ENCODE assay signal across 8 cellular contexts in the genomic region with DNA sequence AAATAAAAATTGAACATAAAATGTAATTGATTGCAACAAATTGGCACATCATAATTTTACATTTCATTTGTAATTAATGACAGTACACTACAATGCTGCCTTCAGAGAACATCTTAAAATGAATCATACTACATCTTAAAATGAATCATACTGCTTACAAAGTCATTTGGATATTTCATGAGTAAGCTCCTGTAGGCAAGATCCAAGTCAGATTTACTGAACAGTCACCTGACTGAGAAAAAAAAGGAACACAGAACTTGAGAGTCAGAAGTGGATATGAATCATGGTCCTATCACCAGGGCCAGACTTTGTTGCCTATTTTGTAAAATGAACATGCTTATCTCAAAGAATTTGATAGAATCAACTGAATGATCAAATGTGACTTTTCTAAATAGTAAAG. TPM values are rescaled to one million over a fixed set of nuclear protein-coding genes. Genes with fewer than 3 reads are reported as not detected.
DNase-seq lines count a peak whose midpoint lies in the region; ATAC-seq and TF ChIP-seq lines count a peak whose summit lies in the region.

No MANE protein-coding gene starts in this region.

- peak overlapping the region; percentile 63 for H3K27ac Mint-ChIP-seq in MCF 10A (ENCODE audit: low read depth, unreplicated experiment)

- no peak overlapping the region for H3K4me3 Mint-ChIP-seq in MCF 10A (ENCODE audit: unreplicated experiment)

- no peaks in the 10 kb centered on the region for H3K9me3 ChIP-seq in breast epithelium
- no peaks in the 10 kb centered on the region for H3K9me3 ChIP-seq in suprapubic skin

- no peaks in the 10 kb centered on the region for H3K4me1 ChIP-seq in breast epithelium
- peaks cover 14% of the 10 kb centered on the region for H3K4me1 ChIP-seq in suprapubic skin

- intact Hi-C loops in MCF 10A (cut with micrococcal nuclease) (no loop called here), breast epithelium (cut with DNase I; ENCODE audit: low total_unique reads) (no loop called here)

- H3K27ac ChIP-seq in breast epithelium, result no peak overlapping the region
- no peak overlapping the region for H3K27ac ChIP-seq in suprapubic skin

- no TSS peak for BruUV-seq in MCF 10A (replicated peaks; lab: Mats Ljungman, UMichigan)

- peaks cover 24% of the 10 kb centered on the region for H3K4me1 Mint-ChIP-seq in MCF 10A (ENCODE audit: insufficient read depth, unreplicated experiment)

- TF ChIP-seq CTCF in MCF 10A (IDR thresholded peaks at IDR 0.05; ENCODE audit: unreplicated experiment) (no peak), breast epithelium (IDR thresholded peaks at IDR 0.05) (no peak), astrocyte of the cerebellum (IDR thresholded peaks at IDR 0.05; ENCODE audit: low read depth, low read length, missing control alignments) (no peak), suprapubic skin (IDR thresholded peaks at IDR 0.05) (no peak)

- in situ Hi-C loops in astrocyte of the cerebellum (cut with HindIII; ENCODE audit: low sequenced_read_pairs), result no loop called here

- no peaks in the 10 kb centered on the region for H3K9me3 Mint-ChIP-seq in MCF 10A (ENCODE audit: unreplicated experiment)

- ATAC-seq in HG03439 (IDR thresholded peaks at IDR 0.05; ENCODE audit: unreplicated experiment) (peak; percentile 73), GM21737 (IDR thresholded peaks at IDR 0.05; ENCODE audit: unreplicated experiment) (no peak)

- POLR2A ChIA-PET in MCF 10A (lab: Yijun Ruan, JAX), result interaction anchor here (0.6 to 1.2 kb wide), 7 partner anchors 20 to 515 kb away, joined by 3 to 4 read pairs (median 3); a partner anchor contains a TSS

- H3K36me3 Mint-ChIP-seq in MCF 10A (ENCODE audit: insufficient read depth, unreplicated experiment), result peaks cover 62% of the 10 kb centered on the region

- no peak overlapping the region for H3K4me3 ChIP-seq in breast epithelium
- no peak overlapping the region for H3K4me3 ChIP-seq in astrocyte of the cerebellum (ENCODE audit: low read depth, low read length)
- H3K4me3 ChIP-seq in suprapubic skin, result no peak overlapping the region

- CTCF ChIA-PET in MCF 10A (lab: Yijun Ruan, JAX), result no interaction called here

- TF ChIP-seq EP300 in suprapubic skin (IDR thresholded peaks at IDR 0.05), result no peak

- H3K36me3 ChIP-seq in breast epithelium (no peaks in the 10 kb centered on the region), suprapubic skin (peaks cover 13% of the 10 kb centered on the region)

- TF ChIP-seq POLR2A in breast epithelium (IDR thresholded peaks at IDR 0.05), result no peak
- no peak for TF ChIP-seq POLR2A in suprapubic skin (IDR thresholded peaks at IDR 0.05)

- H3K27me3 ChIP-seq in breast epithelium, result no peaks in the 10 kb centered on the region
- H3K27me3 ChIP-seq in suprapubic skin, result no peaks in the 10 kb centered on the region

- DNase-seq in MCF 10A (ENCODE audit: unreplicated experiment) (peak; percentile 88), breast epithelium (ENCODE audit: low spot score in 2 of 2) (no peak), astrocyte of the cerebellum (ENCODE audit: low read depth) (peak; percentile 69), pulmonary artery endothelial cell (ENCODE audit: low read depth, low spot score) (peak; percentile 90), cerebellar nuclear complex (lab: John Stamatoyannopoulos, UW) (no peak), suprapubic skin (ENCODE audit: low spot score in 2 of 2) (no peak)

- no peaks in the 10 kb centered on the region for H3K27me3 Mint-ChIP-seq in MCF 10A (ENCODE audit: insufficient read depth, unreplicated experiment)

RNA-seq across cellular contexts. Expression of a gene that starts 32.7 kb away (rescaled TPM):
- total RNA-seq in MCF 10A (2022) (4.3 and 14.8 TPM in 2 replicates), breast epithelium (100 to 1,000 TPM in 1 of 3 donors, 10 to 100 TPM in 2; 81.8 to 171 (median 83.2) TPM), pulmonary artery endothelial cell (0.74 and 2.5 TPM in 2 replicates), suprapubic skin (10 to 100 TPM; 20.3 to 44.3 (median 37.2) TPM)

RNA-seq across cellular contexts. Expression of a gene that starts 59.7 kb away (rescaled TPM):
- total RNA-seq in MCF 10A (2022) (65.8 and 73.6 TPM in 2 replicates), breast epithelium (10 to 100 TPM; 39.7 to 64.1 (median 41.1) TPM), pulmonary artery endothelial cell (36.3 and 47.6 TPM in 2 replicates), suprapubic skin (10 to 100 TPM; 23.3 to 59.1 (median 36.9) TPM)

Comparison
In these comparisons a context has a peak if more than half of its experiments do, and no peak if none do; other contexts are left out.
1. DNase-seq: peak in MCF 10A (single experiment), astrocyte of the cerebellum (single experiment) and pulmonary artery endothelial cell (single experiment); none in breast epithelium (0 of 2), cerebellar nuclear complex (0 of 2) and suprapubic skin (0 of 2).